ENCODE assay signal across 18 cellular contexts in the genomic region with DNA sequence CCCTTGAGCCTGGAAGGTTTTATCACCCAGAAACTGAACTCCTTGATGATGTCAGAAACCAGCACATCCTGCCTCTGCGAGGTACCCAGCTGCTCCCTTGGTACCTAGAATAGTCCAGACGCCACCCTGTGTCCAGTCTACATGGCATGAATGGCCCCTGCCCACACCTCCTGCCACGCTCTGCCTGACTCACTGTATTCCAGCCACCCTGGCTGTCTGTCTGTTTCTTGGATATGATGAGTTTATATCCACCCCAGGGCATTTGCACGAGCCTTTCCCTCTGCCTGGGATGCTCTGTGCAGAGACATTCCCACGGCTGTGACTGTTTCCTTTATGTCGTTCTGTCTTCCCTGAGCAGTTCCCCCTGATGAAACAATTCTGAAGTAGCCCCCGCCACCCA.
"Had no signal": no experiment of that assay in that cellular context is flagged by ENCODE, and none has a peak within 500 bp of the region (broad histone marks: within the 10 kb centered on the region; RNA-seq: fewer than 3 reads in every experiment).

No MANE protein-coding gene starts in this region.

- H3K4me3 ChIP-seq: heart left ventricle, left lung, psoas muscle, right lobe of liver had no signal

- ATAC-seq: activated CD8-positive, alpha-beta memory T cell treated with anti-CD3 and anti-CD28 coated beads, Interleukin-2, amount 10 ng/mL, durations not matched to agents 7 days and 5 days; activated T-cell treated with anti-CD3 and anti-CD28 coated beads, Interleukin-2, amount 50 U/mL, for 4 hours; esophagus mucosa; heart left ventricle; left lung; natural killer cell treated with Interleukin-12 subunit alpha and Interleukin-12 subunit beta and Interleukin-15 and Interleukin-18, amount 100 ng/mL, for 72 hours; psoas muscle; right lobe of liver; stimulated activated naive B cell treated with anti-CD40 and anti-IgM and Interleukin-4, amounts not matched to agents 10 μg/mL and 1 μg/mL and 100 μg/mL, for 72 hours had no signal

- H3K36me3 ChIP-seq: right lobe of liver had no signal

- H3K27me3 ChIP-seq: right lobe of liver had no signal

- H3K4me1 ChIP-seq: psoas muscle had no signal

- H3K9me3 ChIP-seq: heart left ventricle, left lung, psoas muscle, right lobe of liver had no signal

- DNase-seq: activated CD4-positive, alpha-beta T cell treated with anti-CD3 and anti-CD28 coated beads, Interleukin-2, amount 50 U/mL, for 48 hours; activated CD4-positive, CD25-positive, alpha-beta regulatory T cell treated with anti-CD3 and anti-CD28 coated beads, Interleukin-2, amount 50 U/mL, for 72 hours; activated CD8-positive, alpha-beta memory T cell treated with anti-CD3 and anti-CD28 coated beads, Interleukin-2, amount 10 ng/mL, durations not matched to agents 7 days and 5 days; activated gamma-delta T cell; activated naive CD8-positive, alpha-beta T cell treated with anti-CD3 and anti-CD28 coated beads for 36 hours; activated T-cell treated with anti-CD3 and anti-CD28 coated beads, Interleukin-2, amount 50 U/mL, for 4 hours; aorta; heart left ventricle; left lung; mesenchymal stem cell; right lobe of liver; stimulated activated naive B cell treated with anti-CD40 and anti-IgM and Interleukin-4, amounts not matched to agents 10 μg/mL and 1 μg/mL and 100 μg/mL, for 72 hours; substantia nigra; T-helper 2 cell; trophoblast cell had no signal

- H3K27ac ChIP-seq: heart left ventricle, left lung, psoas muscle, right lobe of liver had no signal
